In the genomic region with DNA sequence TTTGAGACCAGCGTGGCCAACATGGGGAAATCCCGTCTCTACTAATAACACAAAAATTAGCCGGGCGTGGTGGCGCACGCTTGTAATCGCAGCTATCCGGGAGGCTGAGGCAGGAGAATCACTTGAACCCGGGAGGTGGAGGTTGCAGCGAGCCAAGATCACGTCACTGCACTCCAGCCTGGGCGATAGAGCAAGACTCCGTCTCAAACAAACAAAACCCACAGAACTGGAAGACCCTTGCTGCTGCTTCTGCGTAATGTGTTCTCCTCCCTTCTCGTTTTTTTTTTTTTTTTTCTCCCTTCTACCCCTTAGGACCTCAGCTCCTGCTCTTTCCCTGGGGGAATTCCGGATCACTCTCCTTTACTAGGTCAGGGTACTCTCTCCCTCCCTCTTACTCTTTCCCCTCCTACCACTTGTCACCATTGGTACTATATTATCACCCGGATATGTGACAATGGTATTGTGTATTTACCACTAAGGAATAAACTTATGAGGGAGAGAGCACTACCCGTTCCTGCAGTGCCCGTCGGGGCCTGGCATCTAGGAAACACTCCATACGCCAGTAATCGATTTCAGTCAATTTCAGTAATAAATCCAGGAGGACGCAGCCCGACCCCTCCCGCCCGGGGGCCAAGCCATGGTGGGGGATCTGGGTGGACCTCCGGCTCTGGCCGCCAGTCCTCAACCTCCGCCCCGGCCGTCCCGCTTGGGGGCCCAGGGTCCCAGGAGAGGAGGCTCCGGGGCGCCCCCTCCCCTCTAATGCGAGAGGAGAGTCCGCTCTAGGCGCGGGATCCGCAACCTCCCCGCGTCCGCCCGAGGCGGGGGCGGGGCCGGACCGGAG, we compare ENCODE assay signal across 9 cellular contexts. TPM values are rescaled to one million over a fixed set of nuclear protein-coding genes. Genes with fewer than 3 reads are reported as not detected.
DNase-seq lines count a peak whose midpoint lies in the region; ATAC-seq, FAIRE-seq and TF ChIP-seq lines count a peak whose summit lies in the region.
"Had no signal": no experiment of that assay in that cellular context is flagged by ENCODE, and none has a peak within 500 bp of the region (broad histone marks: within the 10 kb centered on the region; RNA-seq: fewer than 3 reads in every experiment).

No MANE protein-coding gene starts in this region.

- no peak for TF ChIP-seq CTCF in choroid plexus epithelial cell (conservative IDR thresholded peaks at IDR 0.05; ENCODE audit: low read depth, low read length)
- no peak for TF ChIP-seq CTCF in liver (IDR thresholded peaks at IDR 0.05; ENCODE audit: low read depth, low read length, missing input control)

- peak; percentile 79 for FAIRE-seq in HTR-8/SVneo (lab: Jason Lieb, UNC)
- FAIRE-seq: endometrium had no signal

- TF ChIP-seq RAD21 in liver (IDR thresholded peaks at IDR 0.05): no peak

- WGBS in liver: 21% methylated on average over 47 of the region's 47 CpGs

- H3K4me1 Mint-ChIP-seq in T-helper 17 cell: peaks cover 19% of the 10 kb centered on the region

- peak overlapping the region; percentile 94 for H3K27ac Mint-ChIP-seq in T-helper 17 cell

- H3K9ac ChIP-seq in liver (ENCODE audit: low read depth in 1 of 2, low read length in 2 of 2): peak overlapping the region; percentile 61 to 97

- H3K36me3 Mint-ChIP-seq in T-helper 17 cell (ENCODE audit: low read depth): peaks cover 3% of the 10 kb centered on the region

- no peaks in the 10 kb centered on the region for H3K27me3 ChIP-seq in liver (ENCODE audit: control insufficient read depth in 4 of 4, insufficient read depth in 4 of 4, low read length in 3 of 4)

- peak; percentile 30 for DNase-seq in DMS 273 treated with DMSO at 0.1 percent for 48 hours (lab: John Stamatoyannopoulos, UW)
- no peak for DNase-seq in HTR-8/SVneo (ENCODE audit: insufficient read length, low spot score)
- peak in 1 of 3 donors; percentile 79 for DNase-seq in T-helper 17 cell
- DNase-seq in choroid plexus epithelial cell (ENCODE audit: low read depth): peak; percentile 64
- peak; percentile 60 to 74 for DNase-seq in stimulated activated CD8-positive, alpha-beta memory T cell treated with anti-CD3 and anti-CD28 coated beads, Interleukin-2, amount 100 ng/mL, for 1 hour (ENCODE audit: low read depth in 2 of 2)
- no peak for DNase-seq in GM19240 (ENCODE audit: insufficient read length, low spot score)

- H3K36me3 ChIP-seq in liver (ENCODE audit: control insufficient read depth in 4 of 4, insufficient read depth in 3 of 4, low read depth in 1 of 4, low read length in 3 of 4): no peaks in the 10 kb centered on the region

- no peaks in the 10 kb centered on the region for H3K27me3 Mint-ChIP-seq in T-helper 17 cell

- H3K9me3 ChIP-seq in T-helper 17 cell (ENCODE audit: control insufficient read depth, low read length, poor library complexity, severe bottlenecking) (no peaks in the 10 kb centered on the region), liver (ENCODE audit: control insufficient read depth in 4 of 4, low read length in 3 of 4) (no peaks in the 10 kb centered on the region)

- peak overlapping the region; percentile 85 for H3K4me3 ChIP-seq in choroid plexus epithelial cell (ENCODE audit: low read depth, low read length)
- peak overlapping the region; percentile 83 to 93 (median 87) for H3K4me3 ChIP-seq in liver (ENCODE audit: low read depth in 1 of 3, low read length in 3 of 3)

- ATAC-seq in GM19438 (IDR thresholded peaks at IDR 0.05; ENCODE audit: low read depth, unreplicated experiment) (peak; percentile 4), T-helper 17 cell (peak; percentile 56)

- H3K4me1 ChIP-seq in liver (ENCODE audit: control insufficient read depth in 4 of 4, insufficient read depth in 4 of 4, low read length in 3 of 4): peaks cover 6 to 26% (median 21%) of the 10 kb centered on the region in 4 donors

- H3K4me3 Mint-ChIP-seq in T-helper 17 cell: peak overlapping the region; percentile 97

- H3K27ac ChIP-seq in liver (ENCODE audit: low read depth in 1 of 2, low read length in 2 of 2): peak overlapping the region; percentile 89 to 97

TF ChIP-seq in liver, 16 proteins besides CTCF, POLR2A, EP300 and RAD21:
- TF ChIP-seq EGR1 (IDR thresholded peaks at IDR 0.05; ENCODE audit: low read depth in 2 of 2) (peak in 1 of 2 donors; percentile 61), HNF4A (conservative IDR thresholded peaks at IDR 0.05) (peak in 1 of 2 donors; percentile 12), NR2F2 (IDR thresholded peaks at IDR 0.05) (no peak), RXRA (IDR thresholded peaks at IDR 0.05) (no peak), TAF1 (conservative IDR thresholded peaks at IDR 0.05) (no peak), YY1 (IDR thresholded peaks at IDR 0.05) (peak; percentile 43), HNF4G (IDR thresholded peaks at IDR 0.05) (no peak), SP1 (IDR thresholded peaks at IDR 0.05) (peak; percentile 26), FOXA2 (IDR thresholded peaks at IDR 0.05) (no peak), FOXA1 (IDR thresholded peaks at IDR 0.05) (no peak), GABPA (IDR thresholded peaks at IDR 0.05 in 1 of 2, conservative IDR thresholded peaks at IDR 0.05 in 1 of 2) (peak; percentile 56 to 85), JUND (IDR thresholded peaks at IDR 0.05) (no peak)
- TF ChIP-seq, protein P1, sequence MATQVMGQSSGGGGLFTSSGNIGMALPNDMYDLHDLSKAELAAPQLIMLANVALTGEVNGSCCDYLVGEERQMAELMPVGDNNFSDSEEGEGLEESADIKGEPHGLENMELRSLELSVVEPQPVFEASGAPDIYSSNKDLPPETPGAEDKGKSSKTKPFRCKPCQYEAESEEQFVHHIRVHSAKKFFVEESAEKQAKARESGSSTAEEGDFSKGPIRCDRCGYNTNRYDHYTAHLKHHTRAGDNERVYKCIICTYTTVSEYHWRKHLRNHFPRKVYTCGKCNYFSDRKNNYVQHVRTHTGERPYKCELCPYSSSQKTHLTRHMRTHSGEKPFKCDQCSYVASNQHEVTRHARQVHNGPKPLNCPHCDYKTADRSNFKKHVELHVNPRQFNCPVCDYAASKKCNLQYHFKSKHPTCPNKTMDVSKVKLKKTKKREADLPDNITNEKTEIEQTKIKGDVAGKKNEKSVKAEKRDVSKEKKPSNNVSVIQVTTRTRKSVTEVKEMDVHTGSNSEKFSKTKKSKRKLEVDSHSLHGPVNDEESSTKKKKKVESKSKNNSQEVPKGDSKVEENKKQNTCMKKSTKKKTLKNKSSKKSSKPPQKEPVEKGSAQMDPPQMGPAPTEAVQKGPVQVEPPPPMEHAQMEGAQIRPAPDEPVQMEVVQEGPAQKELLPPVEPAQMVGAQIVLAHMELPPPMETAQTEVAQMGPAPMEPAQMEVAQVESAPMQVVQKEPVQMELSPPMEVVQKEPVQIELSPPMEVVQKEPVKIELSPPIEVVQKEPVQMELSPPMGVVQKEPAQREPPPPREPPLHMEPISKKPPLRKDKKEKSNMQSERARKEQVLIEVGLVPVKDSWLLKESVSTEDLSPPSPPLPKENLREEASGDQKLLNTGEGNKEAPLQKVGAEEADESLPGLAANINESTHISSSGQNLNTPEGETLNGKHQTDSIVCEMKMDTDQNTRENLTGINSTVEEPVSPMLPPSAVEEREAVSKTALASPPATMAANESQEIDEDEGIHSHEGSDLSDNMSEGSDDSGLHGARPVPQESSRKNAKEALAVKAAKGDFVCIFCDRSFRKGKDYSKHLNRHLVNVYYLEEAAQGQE (IDR thresholded peaks at IDR 0.05): no peak
- TF ChIP-seq, protein P2, sequence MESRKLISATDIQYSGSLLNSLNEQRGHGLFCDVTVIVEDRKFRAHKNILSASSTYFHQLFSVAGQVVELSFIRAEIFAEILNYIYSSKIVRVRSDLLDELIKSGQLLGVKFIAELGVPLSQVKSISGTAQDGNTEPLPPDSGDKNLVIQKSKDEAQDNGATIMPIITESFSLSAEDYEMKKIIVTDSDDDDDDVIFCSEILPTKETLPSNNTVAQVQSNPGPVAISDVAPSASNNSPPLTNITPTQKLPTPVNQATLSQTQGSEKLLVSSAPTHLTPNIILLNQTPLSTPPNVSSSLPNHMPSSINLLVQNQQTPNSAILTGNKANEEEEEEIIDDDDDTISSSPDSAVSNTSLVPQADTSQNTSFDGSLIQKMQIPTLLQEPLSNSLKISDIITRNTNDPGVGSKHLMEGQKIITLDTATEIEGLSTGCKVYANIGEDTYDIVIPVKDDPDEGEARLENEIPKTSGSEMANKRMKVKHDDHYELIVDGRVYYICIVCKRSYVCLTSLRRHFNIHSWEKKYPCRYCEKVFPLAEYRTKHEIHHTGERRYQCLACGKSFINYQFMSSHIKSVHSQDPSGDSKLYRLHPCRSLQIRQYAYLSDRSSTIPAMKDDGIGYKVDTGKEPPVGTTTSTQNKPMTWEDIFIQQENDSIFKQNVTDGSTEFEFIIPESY (IDR thresholded peaks at IDR 0.05): no peak
- TF ChIP-seq, protein P3, sequence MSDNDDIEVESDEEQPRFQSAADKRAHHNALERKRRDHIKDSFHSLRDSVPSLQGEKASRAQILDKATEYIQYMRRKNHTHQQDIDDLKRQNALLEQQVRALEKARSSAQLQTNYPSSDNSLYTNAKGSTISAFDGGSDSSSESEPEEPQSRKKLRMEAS (IDR thresholded peaks at IDR 0.05): no peak
- TF ChIP-seq, protein P4, sequence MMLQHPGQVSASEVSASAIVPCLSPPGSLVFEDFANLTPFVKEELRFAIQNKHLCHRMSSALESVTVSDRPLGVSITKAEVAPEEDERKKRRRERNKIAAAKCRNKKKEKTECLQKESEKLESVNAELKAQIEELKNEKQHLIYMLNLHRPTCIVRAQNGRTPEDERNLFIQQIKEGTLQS (IDR thresholded peaks at IDR 0.05): no peak

RNA-seq across cellular contexts. Expression of a gene that starts 0.4 kb away (rescaled TPM):
- total RNA-seq in T-helper 17 cell (10 to 100 TPM; 34.4 to 43.6 TPM), liver (10 to 100 TPM; 11.6 to 13.7 TPM)
- polyA plus RNA-seq in liver: 1 to 10 TPM; 4.0 to 6.4 TPM

Comparison
In these comparisons a context has a peak if more than half of its experiments do, and no peak if none do; other contexts are left out.
1. DNase-seq: peak in DMS 273 treated with DMSO at 0.1 percent for 48 hours (single experiment), choroid plexus epithelial cell (single experiment) and stimulated activated CD8-positive, alpha-beta memory T cell treated with anti-CD3 and anti-CD28 coated beads, Interleukin-2, amount 100 ng/mL, for 1 hour (2 of 2); none in HTR-8/SVneo (single experiment) and GM19240 (single experiment).